Comparison of ENCODE assay signal across 18 cellular contexts in the genomic region with DNA sequence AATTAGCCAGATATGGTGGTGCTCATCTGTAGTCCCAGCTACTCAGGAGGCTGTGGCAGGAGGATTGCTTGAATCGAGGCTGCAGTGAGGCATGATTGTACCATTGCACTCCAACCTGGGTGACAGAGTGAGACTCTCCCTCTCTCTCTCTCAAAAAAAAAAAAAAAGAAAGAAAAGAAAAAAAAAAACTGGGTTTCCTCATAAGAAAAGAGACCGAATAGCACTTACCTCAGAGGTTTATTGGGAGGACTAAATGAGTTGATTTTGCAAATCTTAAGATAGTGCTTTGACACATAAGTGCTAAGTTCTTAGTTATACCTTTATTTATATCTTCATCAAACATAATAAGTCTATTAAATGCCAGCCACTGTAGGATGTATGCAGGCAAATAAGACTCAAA. TPM values are rescaled to one million over a fixed set of nuclear protein-coding genes. Genes with fewer than 3 reads are reported as not detected.
DNase-seq lines count a peak whose midpoint lies in the region; ATAC-seq lines count a peak whose summit lies in the region.
"Had no signal": no experiment of that assay in that cellular context is flagged by ENCODE, and none has a peak within 500 bp of the region (broad histone marks: within the 10 kb centered on the region; RNA-seq: fewer than 3 reads in every experiment).

No MANE protein-coding gene starts in this region.

- H3K27ac ChIP-seq in CD4-positive, alpha-beta memory T cell (ENCODE audit: low read depth, low read length), result no peak overlapping the region
- H3K27ac ChIP-seq in right cardiac atrium (ENCODE audit: low read length), result no peak overlapping the region
- H3K27ac ChIP-seq: SJCRH30 had no signal

- H3K4me1 Mint-ChIP-seq in activated CD4-positive, alpha-beta T cell treated with anti-CD3 and anti-CD28 coated beads, Interleukin-2, amount 10 ng/mL, durations not matched to agents 7 days and 5 days, result peaks cover 58% of the 10 kb centered on the region
- peaks cover 17 to 42% (median 30%) of the 10 kb centered on the region in 4 donors for H3K4me1 Mint-ChIP-seq in CD4-positive, alpha-beta memory T cell
- H3K4me1 Mint-ChIP-seq in T-cell, result peaks cover 29 to 36% (median 36%) of the 10 kb centered on the region in 3 donors
- peaks cover 29% of the 10 kb centered on the region for H3K4me1 Mint-ChIP-seq in central memory CD8-positive, alpha-beta T cell

- CTCF ChIA-PET in activated CD4-positive, alpha-beta T cell treated with anti-CD3 and anti-CD28 coated beads, Interleukin-2, amount 10 ng/mL, durations not matched to agents 7 days and 5 days (lab: Charles Lee), result interaction anchor here (0.6 to 3.2 kb wide), 11 partner anchors 9 to 229 kb away, joined by 3 to 29 read pairs (median 10); partner anchors contain the start of genes CLIC1, DDAH2, DDX39B and MSH5
- CTCF ChIA-PET in CD4-positive, alpha-beta memory T cell (lab: Charles Lee; ENCODE audit: partially characterized antibody), result interaction anchor here (1.7 to 12.8 kb wide), 7 partner anchors 12 to 60 kb away, joined by 4 to 173 read pairs (median 11); partner anchors contain the start of genes CLIC1, DDAH2, HSPA1A and HSPA1L
- CTCF ChIA-PET in T-cell (lab: Charles Lee), result interaction anchor here (0.7 to 1.6 kb wide), 5 partner anchors 19 to 846 kb away, joined by 3 to 18 read pairs (median 4); partner anchors contain the start of genes DDAH2 (in 1 of the 2) and MSH5 (in 1 of the 2)

- H3K36me3 Mint-ChIP-seq in activated CD4-positive, alpha-beta T cell treated with anti-CD3 and anti-CD28 coated beads, Interleukin-2, amount 10 ng/mL, durations not matched to agents 7 days and 5 days (ENCODE audit: low read depth), result peaks cover 4% of the 10 kb centered on the region
- no peaks in the 10 kb centered on the region for H3K36me3 Mint-ChIP-seq in CD4-positive, alpha-beta memory T cell
- H3K36me3 Mint-ChIP-seq in T-cell, result no peaks in the 10 kb centered on the region
- peaks cover 2% of the 10 kb centered on the region for H3K36me3 Mint-ChIP-seq in central memory CD8-positive, alpha-beta T cell (ENCODE audit: insufficient read depth)
- H3K36me3 Mint-ChIP-seq: CD8-positive, alpha-beta memory T cell had no signal

- ATAC-seq in T-cell (replicated peaks in 1 of 4) (no peak), right cardiac atrium (no peak)
- ATAC-seq in central memory CD8-positive, alpha-beta T cell (replicated peaks; ENCODE audit: extremely low read depth, poor library complexity, severe bottlenecking), result no peak
- ATAC-seq: HepG2, PC-3 had no signal

- intact Hi-C loops in CD4-positive, alpha-beta memory T cell (cut with micrococcal nuclease), result loop anchor here (5.0 kb wide), 1 partner anchor 46 kb away; the partner anchor contains the start of genes HSPA1A and HSPA1L
- intact Hi-C loops in right cardiac atrium (cut with DNase I), result loop anchor here in 1 of 4 donors (5.0 kb wide), 1 partner anchor 34 kb away; the partner anchor contains the start of gene CLIC1

- 91% methylated on average over 2 of the region's 2 CpGs for WGBS in right cardiac atrium

- POLR2A ChIA-PET in activated CD4-positive, alpha-beta T cell treated with anti-CD3 and anti-CD28 coated beads, Interleukin-2, amount 10 ng/mL, durations not matched to agents 7 days and 5 days (lab: Charles Lee), result no interaction called here
- POLR2A ChIA-PET in CD4-positive, alpha-beta memory T cell (lab: Charles Lee; ENCODE audit: partially characterized antibody), result interaction anchor here (0.6 to 7.1 kb wide), 7 partner anchors 8 to 106 kb away, joined by 3 to 78 read pairs (median 7); partner anchors contain the start of genes CLIC1, GPANK1, HSPA1B and MSH5
- POLR2A ChIA-PET in T-cell (lab: Charles Lee), result no interaction called here

- no peaks in the 10 kb centered on the region for H3K27me3 ChIP-seq in CD4-positive, alpha-beta memory T cell (ENCODE audit: insufficient read depth, low read length)
- no peaks in the 10 kb centered on the region for H3K27me3 ChIP-seq in right cardiac atrium (ENCODE audit: control insufficient read depth, insufficient read depth)
- H3K27me3 ChIP-seq: BE2C, SJCRH30 had no signal

- H3K36me3 ChIP-seq in CD4-positive, alpha-beta memory T cell (ENCODE audit: insufficient read depth, low read length), result no peaks in the 10 kb centered on the region
- H3K36me3 ChIP-seq: BE2C, SJCRH30 had no signal

- no peak overlapping the region for H3K4me3 Mint-ChIP-seq in activated CD4-positive, alpha-beta T cell treated with anti-CD3 and anti-CD28 coated beads, Interleukin-2, amount 10 ng/mL, durations not matched to agents 7 days and 5 days
- H3K4me3 Mint-ChIP-seq in CD4-positive, alpha-beta memory T cell, result peak overlapping the region in 3 of 8 donors; percentile 57 to 72 (median 57)
- peak overlapping the region in 1 of 3 donors; percentile 63 for H3K4me3 Mint-ChIP-seq in T-cell
- peak overlapping the region; percentile 7 for H3K4me3 Mint-ChIP-seq in central memory CD8-positive, alpha-beta T cell

- DNase-seq in activated CD4-positive, alpha-beta T cell treated with anti-CD3 and anti-CD28 coated beads, Interleukin-2, amount 10 ng/mL, durations not matched to agents 7 days and 5 days, result no peak
- DNase-seq in activated CD4-positive, alpha-beta T cell treated with anti-CD3 and anti-CD28 coated beads, Interleukin-2, amount 50 U/mL, for 1 hour, result no peak
- no peak for DNase-seq in CD4-positive, alpha-beta memory T cell
- no peak for DNase-seq in T-cell
- DNase-seq in central memory CD8-positive, alpha-beta T cell (ENCODE audit: low spot score in 2 of 2), result no peak
- DNase-seq in KG1 (lab: John Stamatoyannopoulos, UW), result no peak
- DNase-seq in activated CD4-positive, CD25-positive, alpha-beta regulatory T cell treated with anti-CD3 and anti-CD28 coated beads, Interleukin-2, amount 50 U/mL, for 72 hours, result no peak
- DNase-seq in right cardiac atrium, result no peak
- DNase-seq: BE2C, GOT3, NCI-H1417 treated with DMSO at 0.1 percent for 48 hours, NCI-H187 treated with DMSO at 0.1 percent for 48 hours, NCI-H345, NCI-H524 treated with DMSO at 0.1 percent for 48 hours, PC-3, SJCRH30 had no signal

- H3K4me3 ChIP-seq in CD4-positive, alpha-beta memory T cell (ENCODE audit: low read length in 2 of 2), result no peak overlapping the region
- no peak overlapping the region for H3K4me3 ChIP-seq in right cardiac atrium (ENCODE audit: low read length)
- H3K4me3 ChIP-seq: SJCRH30 had no signal

- no peaks in the 10 kb centered on the region for H3K27me3 Mint-ChIP-seq in activated CD4-positive, alpha-beta T cell treated with anti-CD3 and anti-CD28 coated beads, Interleukin-2, amount 10 ng/mL, durations not matched to agents 7 days and 5 days
- no peaks in the 10 kb centered on the region for H3K27me3 Mint-ChIP-seq in CD4-positive, alpha-beta memory T cell
- H3K27me3 Mint-ChIP-seq in T-cell, result no peaks in the 10 kb centered on the region
- H3K27me3 Mint-ChIP-seq in central memory CD8-positive, alpha-beta T cell, result no peaks in the 10 kb centered on the region

- peak overlapping the region; percentile 81 for H3K27ac Mint-ChIP-seq in activated CD4-positive, alpha-beta T cell treated with anti-CD3 and anti-CD28 coated beads, Interleukin-2, amount 10 ng/mL, durations not matched to agents 7 days and 5 days
- peak overlapping the region in 6 of 7 donors; percentile 13 to 89 (median 58) for H3K27ac Mint-ChIP-seq in CD4-positive, alpha-beta memory T cell
- peak overlapping the region; percentile 45 to 66 for H3K27ac Mint-ChIP-seq in T-cell
- no peak overlapping the region for H3K27ac Mint-ChIP-seq in central memory CD8-positive, alpha-beta T cell (ENCODE audit: low read depth)

- no peaks in the 10 kb centered on the region for H3K9me3 ChIP-seq in CD4-positive, alpha-beta memory T cell (ENCODE audit: control insufficient read depth in 1 of 2, low read length in 2 of 2)
- H3K9me3 ChIP-seq in right cardiac atrium (ENCODE audit: control insufficient read depth, low read length), result no peaks in the 10 kb centered on the region
- H3K9me3 ChIP-seq: BE2C, SJCRH30 had no signal

- no peaks in the 10 kb centered on the region for H3K9me3 Mint-ChIP-seq in activated CD4-positive, alpha-beta T cell treated with anti-CD3 and anti-CD28 coated beads, Interleukin-2, amount 10 ng/mL, durations not matched to agents 7 days and 5 days
- H3K9me3 Mint-ChIP-seq in CD4-positive, alpha-beta memory T cell, result no peaks in the 10 kb centered on the region
- H3K9me3 Mint-ChIP-seq in T-cell, result no peaks in the 10 kb centered on the region
- no peaks in the 10 kb centered on the region for H3K9me3 Mint-ChIP-seq in central memory CD8-positive, alpha-beta T cell

- peaks cover 45% of the 10 kb centered on the region for H3K4me1 ChIP-seq in CD4-positive, alpha-beta memory T cell (ENCODE audit: insufficient read depth, low read length)
- H3K4me1 ChIP-seq in right cardiac atrium (ENCODE audit: control insufficient read depth, insufficient read depth, low read length), result no peaks in the 10 kb centered on the region
- H3K4me1 ChIP-seq: BE2C, SJCRH30 had no signal

RNA-seq across cellular contexts. Expression of gene VWA7, which starts 6.3 kb away (rescaled TPM):
- total RNA-seq in activated CD4-positive, alpha-beta T cell treated with anti-CD3 and anti-CD28 coated beads, Interleukin-2, amount 10 ng/mL, durations not matched to agents 7 days and 5 days, result 1 to 10 TPM; 5.2 to 5.4 TPM
- 1 to 10 TPM; 1.0 to 1.7 TPM for total RNA-seq in CD4-positive, alpha-beta memory T cell
- polyA plus RNA-seq in CD4-positive, alpha-beta memory T cell, result 1 to 10 TPM in 1 of 2 donors, under 1 TPM in 1; 1.00 to 2.5 TPM
- total RNA-seq in T-cell, result 1 to 10 TPM; 1.4 to 8.0 (median 2.1) TPM
- total RNA-seq in right cardiac atrium, result 10 to 100 TPM in 1 of 4 donors, 1 to 10 TPM in 3; 3.4 to 12.8 (median 8.2) TPM
- 3.2 TPM for polyA plus RNA-seq in right cardiac atrium

RNA-seq across cellular contexts. Expression of gene SAPCD1, which starts 8.4 kb away (rescaled TPM):
- 10 to 100 TPM in 1 of 2 experiments, 1 to 10 TPM in 1; 9.8 to 12.0 TPM for total RNA-seq in activated CD4-positive, alpha-beta T cell treated with anti-CD3 and anti-CD28 coated beads, Interleukin-2, amount 10 ng/mL, durations not matched to agents 7 days and 5 days
- total RNA-seq in CD4-positive, alpha-beta memory T cell, result 1 to 10 TPM; 2.7 to 3.7 TPM
- polyA plus RNA-seq in CD4-positive, alpha-beta memory T cell, result under 1 TPM in 1 of 2 donors, not detected in 1; 0.89 TPM
- 10 to 100 TPM in 1 of 5 donors, 1 to 10 TPM in 4; 3.1 to 10.7 (median 4.1) TPM for total RNA-seq in T-cell
- under 1 TPM in 1 of 4 donors, not detected in 3; 0.50 TPM for total RNA-seq in right cardiac atrium
- 0.25 TPM for polyA plus RNA-seq in right cardiac atrium
- polyA plus RNA-seq: CD8-positive, alpha-beta memory T cell had no signal

RNA-seq across cellular contexts. Expression of gene VARS1, which starts 24.7 kb away (rescaled TPM):
- 100 to 1,000 TPM in 1 of 2 experiments, 10 to 100 TPM in 1; 85.0 to 100 TPM for total RNA-seq in activated CD4-positive, alpha-beta T cell treated with anti-CD3 and anti-CD28 coated beads, Interleukin-2, amount 10 ng/mL, durations not matched to agents 7 days and 5 days
- total RNA-seq in CD4-positive, alpha-beta memory T cell, result 10 to 100 TPM; 39.6 to 46.8 TPM
- 10 to 100 TPM; 43.4 to 45.9 TPM for polyA plus RNA-seq in CD4-positive, alpha-beta memory T cell
- total RNA-seq in T-cell (10 to 100 TPM; 44.4 to 71.0 (median 62.5) TPM), right cardiac atrium (10 to 100 TPM; 21.7 to 30.6 (median 26.9) TPM)
- polyA plus RNA-seq in right cardiac atrium, result 14.8 TPM

RNA-seq across cellular contexts. Expression of gene MSH5, which starts 31.1 kb away (rescaled TPM):
- total RNA-seq in activated CD4-positive, alpha-beta T cell treated with anti-CD3 and anti-CD28 coated beads, Interleukin-2, amount 10 ng/mL, durations not matched to agents 7 days and 5 days, result 10 to 100 TPM; 56.1 to 58.0 TPM
- total RNA-seq in CD4-positive, alpha-beta memory T cell, result 10 to 100 TPM; 11.4 to 12.1 TPM
- 1 to 10 TPM in 1 of 2 donors, under 1 TPM in 1; 0.95 to 3.2 TPM for polyA plus RNA-seq in CD4-positive, alpha-beta memory T cell
- total RNA-seq in T-cell (10 to 100 TPM; 13.7 to 22.4 (median 14.4) TPM), right cardiac atrium (1 to 10 TPM; 2.6 to 3.2 (median 3.0) TPM)
- polyA plus RNA-seq in right cardiac atrium, result 1.8 TPM

RNA-seq across cellular contexts. Expression of gene CLIC1, which starts 34.5 kb away (rescaled TPM):
- 100 to 1,000 TPM; 525 to 561 TPM for total RNA-seq in activated CD4-positive, alpha-beta T cell treated with anti-CD3 and anti-CD28 coated beads, Interleukin-2, amount 10 ng/mL, durations not matched to agents 7 days and 5 days
- 10 to 100 TPM; 91.0 to 98.3 TPM for total RNA-seq in CD4-positive, alpha-beta memory T cell
- 100 to 1,000 TPM; 462 to 601 TPM for polyA plus RNA-seq in CD4-positive, alpha-beta memory T cell
- 100 to 1,000 TPM in 4 of 5 donors, 10 to 100 TPM in 1; 89.5 to 146 (median 112) TPM for total RNA-seq in T-cell
- total RNA-seq in right cardiac atrium, result 100 to 1,000 TPM in 3 of 4 donors, 10 to 100 TPM in 1; 99.4 to 153 (median 116) TPM
- polyA plus RNA-seq in right cardiac atrium, result 116 TPM
